In genomic region chr15:68403161-68403941, GRCh38 we compare ENCODE assay signal across 1 cellular context.
TF ChIP-seq lines count a peak whose summit lies in the region.

No MANE protein-coding gene starts in this region.

TF ChIP-seq in A549, 52 proteins besides CTCF, POLR2A, EP300 and RAD21 (continued from another document):
- TF ChIP-seq BCL3 (IDR thresholded peaks at IDR 0.05) (no peak), EHF (CRISPR knock-in tag; IDR thresholded peaks at IDR 0.05) (no peak)
- TF ChIP-seq, protein P1, sequence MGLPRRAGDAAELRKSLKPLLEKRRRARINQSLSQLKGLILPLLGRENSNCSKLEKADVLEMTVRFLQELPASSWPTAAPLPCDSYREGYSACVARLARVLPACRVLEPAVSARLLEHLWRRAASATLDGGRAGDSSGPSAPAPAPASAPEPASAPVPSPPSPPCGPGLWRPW (IDR thresholded peaks at IDR 0.05), result no peak
